In the genomic region with DNA sequence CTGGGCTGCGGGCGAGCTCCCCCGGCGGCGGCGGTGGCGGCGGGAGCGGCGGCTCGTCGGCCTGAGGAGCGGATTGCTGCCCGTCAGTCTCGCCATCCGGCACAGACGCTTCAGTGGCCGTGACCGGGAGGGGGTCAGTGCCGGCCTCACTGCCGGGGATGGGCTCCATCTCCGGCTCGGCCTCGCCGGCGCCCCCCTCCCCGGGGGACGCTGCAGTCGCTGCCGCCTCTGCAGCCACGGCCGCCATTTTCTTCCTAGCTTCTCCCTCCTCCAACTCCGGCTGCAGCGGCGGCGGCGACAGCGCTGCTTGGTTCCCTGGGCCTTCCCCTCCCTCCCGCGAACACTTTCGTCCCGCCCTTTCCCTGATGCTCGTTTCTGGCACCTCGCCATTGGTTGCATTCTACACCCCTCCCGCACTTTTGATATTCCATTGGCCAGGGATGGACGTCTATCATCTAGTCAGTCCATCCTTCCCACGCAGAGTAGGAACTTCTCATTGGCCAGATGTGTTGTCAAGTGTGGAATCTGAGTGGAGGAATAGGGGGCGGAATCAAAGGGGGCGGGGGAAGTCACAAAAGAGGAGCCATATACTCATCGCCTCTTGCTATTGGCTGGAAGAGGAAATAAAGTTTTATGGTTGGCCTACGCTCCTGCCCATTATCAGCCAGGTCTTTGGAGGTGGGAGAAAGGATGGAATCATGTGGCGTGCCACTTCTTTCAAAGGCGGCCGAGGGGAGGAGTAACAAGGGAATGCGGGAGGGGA, we compare ENCODE assay signal across 8 cellular contexts. TPM values are rescaled to one million over a fixed set of nuclear protein-coding genes. Genes with fewer than 3 reads are reported as not detected.
DNase-seq lines count a peak whose midpoint lies in the region; ATAC-seq and TF ChIP-seq lines count a peak whose summit lies in the region.

A gene with protein sequence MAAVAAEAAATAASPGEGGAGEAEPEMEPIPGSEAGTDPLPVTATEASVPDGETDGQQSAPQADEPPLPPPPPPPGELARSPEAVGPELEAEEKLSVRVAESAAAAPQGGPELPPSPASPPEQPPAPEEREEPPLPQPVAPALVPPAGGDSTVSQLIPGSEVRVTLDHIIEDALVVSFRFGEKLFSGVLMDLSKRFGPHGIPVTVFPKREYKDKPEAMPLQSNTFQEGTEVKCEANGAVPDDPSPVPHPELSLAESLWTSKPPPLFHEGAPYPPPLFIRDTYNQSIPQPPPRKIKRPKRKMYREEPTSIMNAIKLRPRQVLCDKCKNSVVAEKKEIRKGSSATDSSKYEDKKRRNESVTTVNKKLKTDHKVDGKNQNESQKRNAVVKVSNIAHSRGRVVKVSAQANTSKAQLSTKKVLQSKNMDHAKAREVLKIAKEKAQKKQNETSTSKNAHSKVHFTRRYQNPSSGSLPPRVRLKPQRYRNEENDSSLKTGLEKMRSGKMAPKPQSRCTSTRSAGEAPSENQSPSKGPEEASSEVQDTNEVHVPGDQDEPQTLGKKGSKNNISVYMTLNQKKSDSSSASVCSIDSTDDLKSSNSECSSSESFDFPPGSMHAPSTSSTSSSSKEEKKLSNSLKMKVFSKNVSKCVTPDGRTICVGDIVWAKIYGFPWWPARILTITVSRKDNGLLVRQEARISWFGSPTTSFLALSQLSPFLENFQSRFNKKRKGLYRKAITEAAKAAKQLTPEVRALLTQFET (minus strand): TSS at position 309 of the 763 bp plus-strand sequence. CDS start 62 bp downstream, at position 247.

- POLR2A ChIA-PET in RWPE1 (lab: Yijun Ruan, JAX; ENCODE audit: low non-redundant PET), result no interaction called here

- peak within 1 kb of the TSS; percentile 89 for H3K4me3 ChIP-seq in LNCaP clone FGC (ENCODE audit: low read depth, low read length)

- peak within 1 kb of the TSS; percentile 85 for H3K4me3 Mint-ChIP-seq in activated T-helper 17 cell treated with anti-CD3 and anti-CD28 coated beads, Interleukin-2, amount 50 U/mL, for 72 hours
- peak within 1 kb of the TSS; percentile 86 to 98 (median 94) for H3K4me3 Mint-ChIP-seq in naive B cell
- peak within 1 kb of the TSS; percentile 90 for H3K4me3 Mint-ChIP-seq in stimulated activated memory B cell treated with anti-CD40 and anti-IgM and Interleukin-4, amounts not matched to agents 10 μg/mL and 1 μg/mL and 100 μg/mL, for 72 hours

- H3K4me1 Mint-ChIP-seq in activated T-helper 17 cell treated with anti-CD3 and anti-CD28 coated beads, Interleukin-2, amount 50 U/mL, for 72 hours, result no peaks in the 10 kb centered on the region
- peaks cover 9 to 20% (median 18%) of the 10 kb centered on the region in 3 donors for H3K4me1 Mint-ChIP-seq in naive B cell
- peaks cover 11% of the 10 kb centered on the region for H3K4me1 Mint-ChIP-seq in stimulated activated memory B cell treated with anti-CD40 and anti-IgM and Interleukin-4, amounts not matched to agents 10 μg/mL and 1 μg/mL and 100 μg/mL, for 72 hours

- peak; percentile 100 for DNase-seq in EL
- DNase-seq in GOT3 (lab: John Stamatoyannopoulos, UW), result peak; percentile 99
- peak; percentile 100 for DNase-seq in LNCaP clone FGC (ENCODE audit: low read depth)
- peak; percentile 100 for DNase-seq in RWPE1 (ENCODE audit: low spot score)
- peak; percentile 100 for DNase-seq in fibroblast of gingiva (ENCODE audit: low read depth)
- peak; percentile 98 for DNase-seq in naive B cell

- no peaks in the 10 kb centered on the region for H3K27me3 Mint-ChIP-seq in activated T-helper 17 cell treated with anti-CD3 and anti-CD28 coated beads, Interleukin-2, amount 50 U/mL, for 72 hours
- peaks cover 0 to 9% (median 0%) of the 10 kb centered on the region in 3 donors for H3K27me3 Mint-ChIP-seq in naive B cell
- no peaks in the 10 kb centered on the region for H3K27me3 Mint-ChIP-seq in stimulated activated memory B cell treated with anti-CD40 and anti-IgM and Interleukin-4, amounts not matched to agents 10 μg/mL and 1 μg/mL and 100 μg/mL, for 72 hours

- no peaks in the 10 kb centered on the region for H3K9me3 Mint-ChIP-seq in activated T-helper 17 cell treated with anti-CD3 and anti-CD28 coated beads, Interleukin-2, amount 50 U/mL, for 72 hours
- no peaks in the 10 kb centered on the region for H3K9me3 Mint-ChIP-seq in naive B cell
- no peaks in the 10 kb centered on the region for H3K9me3 Mint-ChIP-seq in stimulated activated memory B cell treated with anti-CD40 and anti-IgM and Interleukin-4, amounts not matched to agents 10 μg/mL and 1 μg/mL and 100 μg/mL, for 72 hours

- H3K36me3 Mint-ChIP-seq in activated T-helper 17 cell treated with anti-CD3 and anti-CD28 coated beads, Interleukin-2, amount 50 U/mL, for 72 hours (ENCODE audit: low read depth), result peaks cover 45% of the 10 kb centered on the region
- peaks cover 5 to 8% of the 10 kb centered on the region in 2 donors for H3K36me3 Mint-ChIP-seq in naive B cell
- peaks cover 11% of the 10 kb centered on the region for H3K36me3 Mint-ChIP-seq in stimulated activated memory B cell treated with anti-CD40 and anti-IgM and Interleukin-4, amounts not matched to agents 10 μg/mL and 1 μg/mL and 100 μg/mL, for 72 hours

- peak within 1 kb of the TSS; percentile 90 for H3K27ac Mint-ChIP-seq in activated T-helper 17 cell treated with anti-CD3 and anti-CD28 coated beads, Interleukin-2, amount 50 U/mL, for 72 hours
- H3K27ac Mint-ChIP-seq in naive B cell, result peak within 1 kb of the TSS; percentile 74 to 96 (median 92)
- peak within 1 kb of the TSS; percentile 88 for H3K27ac Mint-ChIP-seq in stimulated activated memory B cell treated with anti-CD40 and anti-IgM and Interleukin-4, amounts not matched to agents 10 μg/mL and 1 μg/mL and 100 μg/mL, for 72 hours

- H3K27ac ChIP-seq in RWPE1, result peak within 1 kb of the TSS; percentile 89

- TF ChIP-seq CTCF in LNCaP clone FGC (IDR thresholded peaks at IDR 0.05; ENCODE audit: control insufficient read depth, extremely low read depth, insufficient read depth) (0 out of 2 replicates have a peak, but pooled peaks have one; percentile 0), RWPE1 (conservative IDR thresholded peaks at IDR 0.05; ENCODE audit: low read depth) (peak; percentile 22; the same call in 1 of the 2 replicates)

- ATAC-seq in activated T-helper 17 cell treated with anti-CD3 and anti-CD28 coated beads, Interleukin-2, amount 50 U/mL, for 72 hours (replicated peaks), result peak; percentile 95
- ATAC-seq in naive B cell (ENCODE audit: low read depth in 2 of 2), result peak; percentile 88 to 90
- peak; percentile 97 for ATAC-seq in stimulated activated memory B cell treated with anti-CD40 and anti-IgM and Interleukin-4, amounts not matched to agents 10 μg/mL and 1 μg/mL and 100 μg/mL, for 72 hours

- CTCF ChIA-PET in RWPE1 (lab: Yijun Ruan, JAX), result interaction anchor here (0.6 to 0.7 kb wide), 2 partner anchors 47 to 779 kb away, joined by 3 to 4 read pairs; no protein-coding TSS in a partner anchor

RNA-seq across cellular contexts. Expression of the gene that starts here (rescaled TPM):
- total RNA-seq in activated T-helper 17 cell treated with anti-CD3 and anti-CD28 coated beads, Interleukin-2, amount 50 U/mL, for 72 hours, result 10 to 100 TPM; 15.4 to 16.7 TPM
- polyA plus RNA-seq in naive B cell (ENCODE audit: low read depth in 6 of 6), result 10 to 100 TPM in 5 of 6 donors, 1 to 10 TPM in 1; 8.4 to 44.8 (median 36.0) TPM

Comparison
In these comparisons a context has a peak if more than half of its experiments do, and no peak if none do; other contexts are left out.
1. Peak in every context shown above with its lines: DNase-seq, ATAC-seq, H3K4me3 ChIP-seq and H3K27ac ChIP-seq.